7 cellular contexts compared by ENCODE assay signal in the genomic region with DNA sequence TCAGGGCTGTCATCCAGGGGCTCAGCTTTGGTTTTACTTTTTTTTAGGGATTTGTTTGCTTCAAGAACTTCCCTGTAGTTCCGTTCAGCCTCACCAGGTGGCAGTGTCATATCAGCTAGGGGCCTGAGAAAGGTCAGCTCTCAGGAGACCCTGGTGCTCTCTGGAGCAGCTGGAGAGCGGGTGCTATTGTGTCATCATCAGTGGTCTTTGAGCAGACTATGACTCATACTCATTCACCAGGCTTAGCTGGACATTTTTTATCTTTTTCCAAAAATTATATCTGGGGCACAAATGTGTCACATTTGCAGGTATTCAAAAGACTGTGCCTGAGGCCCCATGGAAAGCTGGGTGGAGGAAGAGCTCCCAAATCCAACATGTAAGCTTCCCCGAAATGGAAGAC. TPM values are rescaled to one million over a fixed set of nuclear protein-coding genes. Genes with fewer than 3 reads are reported as not detected.
DNase-seq lines count a peak whose midpoint lies in the region; ATAC-seq, FAIRE-seq and TF ChIP-seq lines count a peak whose summit lies in the region.

No MANE protein-coding gene starts in this region.

- no peaks in the 10 kb centered on the region for H3K79me2 ChIP-seq in K562 (ENCODE audit: control insufficient read depth, insufficient read depth, low read length)

- peak; percentile 68 for DNase-seq in DMS79 (lab: John Stamatoyannopoulos, UW)
- peak; percentile 65 for DNase-seq in HFF-Myc (ENCODE audit: extremely low read depth, low read depth)
- DNase-seq in NCI-H69 (lab: John Stamatoyannopoulos, UW), result peak; percentile 81
- peak; percentile 57 to 75 (median 64) for DNase-seq in K562 (ENCODE audit: extremely low read depth in 1 of 4, low spot score in 3 of 4)
- peak; percentile 54 for DNase-seq in kidney epithelial cell (ENCODE audit: low read depth)
- peak; percentile 86 to 91 for DNase-seq in thyroid gland
- DNase-seq in ovary, result no peak

- BruUV-seq in K562 (replicated peaks; lab: Mats Ljungman, UMichigan), result no TSS peak

- peak; percentile 86 for ATAC-seq in K562

- intact Hi-C loops in K562 (cut with micrococcal nuclease), result loop anchor here (1.0 kb wide), 1 partner anchor 84 kb away; no protein-coding TSS in a partner anchor
- intact Hi-C loops in thyroid gland (cut with DNase I), result loop anchor here (5.0 kb wide), 1 partner anchor 86 kb away; no protein-coding TSS in a partner anchor
- intact Hi-C loops in ovary (cut with DNase I), result no loop called here

- H3K4me3 ChIP-seq in HFF-Myc (replicated peaks; ENCODE audit: low read depth, low read length), result no peak overlapping the region
- no peak overlapping the region for H3K4me3 ChIP-seq in K562
- H3K4me3 ChIP-seq in kidney epithelial cell (ENCODE audit: low read depth, low read length), result no peak overlapping the region
- H3K4me3 ChIP-seq in thyroid gland (replicated peaks in 1 of 3), result no peak overlapping the region
- no peak overlapping the region for H3K4me3 ChIP-seq in ovary

- H3K9ac ChIP-seq in K562 (ENCODE audit: insufficient read depth in 1 of 2, low read depth in 2 of 2, low read length in 2 of 2), result no peak overlapping the region

- CTCF ChIA-PET in K562 (lab: Yijun Ruan, JAX; ENCODE audit: low intra/inter-chr PET ratio), result interaction anchor here (2.0 kb wide), 1 partner anchor 83 kb away, joined by 6 read pairs; no protein-coding TSS in a partner anchor

- H4K20me1 ChIP-seq in K562 (replicated peaks; ENCODE audit: control insufficient read depth, insufficient read depth, low read length), result no peaks in the 10 kb centered on the region

- in situ Hi-C loops in K562 (cut with MboI), result no loop called here

- H3K4me1 ChIP-seq in K562 (replicated peaks in 1 of 2; ENCODE audit: control insufficient read depth in 2 of 2, insufficient read depth in 2 of 2, low read length in 2 of 2) (no peaks in the 10 kb centered on the region), thyroid gland (peaks cover 10 to 30% of the 10 kb centered on the region in 2 donors), ovary (ENCODE audit: insufficient read depth) (no peaks in the 10 kb centered on the region)

- FAIRE-seq in K562 (lab: Jason Lieb, UNC), result peak; percentile 83

- TF ChIP-seq CTCF in HFF-Myc (IDR thresholded peaks at IDR 0.05; ENCODE audit: low read depth, low read length, missing control alignments) (peak; percentile 89), K562 (IDR thresholded peaks at IDR 0.05 in 2 of 3, conservative IDR thresholded peaks at IDR 0.05 in 1 of 3; ENCODE audit: insufficient read depth in 2 of 3, low read depth in 1 of 3, low read length in 3 of 3) (peak; percentile 78 to 89 (median 87)), kidney epithelial cell (IDR thresholded peaks at IDR 0.05; ENCODE audit: insufficient read depth, low read length, poor library complexity, severe bottlenecking) (peak; percentile 88), thyroid gland (IDR thresholded peaks at IDR 0.05) (peak; percentile 56 to 96 (median 84)), ovary (IDR thresholded peaks at IDR 0.05) (no peak)

- H3K36me3 ChIP-seq in K562 (ENCODE audit: control insufficient read depth, insufficient read depth, low read length) (no peaks in the 10 kb centered on the region), kidney epithelial cell (ENCODE audit: control insufficient read depth, insufficient read depth, low read length) (no peaks in the 10 kb centered on the region), thyroid gland (no peaks in the 10 kb centered on the region), ovary (no peaks in the 10 kb centered on the region)

- no peaks in the 10 kb centered on the region for H3K9me1 ChIP-seq in K562 (ENCODE audit: control insufficient read depth, insufficient read depth, low read length)

- peak; percentile 41 to 74 for TF ChIP-seq RAD21 in K562 (CRISPR knock-in tag; conservative IDR thresholded peaks at IDR 0.05 in 1 of 2, IDR thresholded peaks at IDR 0.05 in 1 of 2)

- H3K27me3 ChIP-seq in K562 (ENCODE audit: control insufficient read depth in 2 of 2, insufficient read depth in 2 of 2, low read length in 2 of 2), result peaks cover 0 to 8% of the 10 kb centered on the region in 2 experiments; a peak in 3 of 5 replicates
- H3K27me3 ChIP-seq in kidney epithelial cell (ENCODE audit: control insufficient read depth, insufficient read depth, low read length), result no peaks in the 10 kb centered on the region
- H3K27me3 ChIP-seq in thyroid gland, result no peaks in the 10 kb centered on the region
- H3K27me3 ChIP-seq in ovary, result no peaks in the 10 kb centered on the region

- WGBS in K562 (ENCODE audit: insufficient coverage, low coverage, missing lambda C conversion rate), result 0% methylated on average over 3 of the region's 3 CpGs
- 53 to 57% methylated on average over 3 of the region's 3 CpGs for WGBS in thyroid gland, 2 donors
- 52 to 54% (median 54%) methylated on average over 3 of the region's 3 CpGs for WGBS in ovary, 3 donors

- H3K27ac ChIP-seq in K562 (ENCODE audit: extremely low read depth, low read depth, low read length), result no peak overlapping the region
- H3K27ac ChIP-seq in thyroid gland, result peak overlapping the region; percentile 54 to 67 (median 56)
- no peak overlapping the region for H3K27ac ChIP-seq in ovary

- TF ChIP-seq POLR2A in K562 (conservative IDR thresholded peaks at IDR 0.05) (no peak), thyroid gland (IDR thresholded peaks at IDR 0.05) (no peak), ovary (IDR thresholded peaks at IDR 0.05) (no peak)

- no peak overlapping the region for H3K4me2 ChIP-seq in K562 (ENCODE audit: insufficient read depth, low read length)

- POLR2A ChIA-PET in K562 (lab: Yijun Ruan, JAX), result interaction anchor here (0.6 to 1.0 kb wide), 4 partner anchors 10 to 153 kb away, joined by 3 to 6 read pairs (median 4); no protein-coding TSS in a partner anchor

- H2AFZ ChIP-seq in K562 (ENCODE audit: low read depth, low read length), result no peak overlapping the region

- no peak for TF ChIP-seq EP300 in K562 (IDR thresholded peaks at IDR 0.05; ENCODE audit: low read length)
- TF ChIP-seq EP300 in ovary (IDR thresholded peaks at IDR 0.05), result no peak

- H3K9me3 ChIP-seq in K562 (replicated peaks; ENCODE audit: control insufficient read depth, insufficient read depth, low read depth, low read length), result no peaks in the 10 kb centered on the region
- no peaks in the 10 kb centered on the region for H3K9me3 ChIP-seq in thyroid gland
- H3K9me3 ChIP-seq in ovary, result peaks cover 0 to 12% of the 10 kb centered on the region in 2 donors

TF ChIP-seq in K562, 482 proteins besides CTCF, POLR2A, EP300 and RAD21 (continues in another document):
- no peak for TF ChIP-seq FOXK1 (CRISPR knock-in tag; IDR thresholded peaks at IDR 0.05; ENCODE audit: borderline replicate concordance)
- no peak for TF ChIP-seq ZFP36 (IDR thresholded peaks at IDR 0.05; ENCODE audit: low read depth, low read length, partially characterized antibody)
- TF ChIP-seq PTTG1 (tag; IDR thresholded peaks at IDR 0.05; ENCODE audit: low read depth), result no peak
- no peak for TF ChIP-seq PHF20 (IDR thresholded peaks at IDR 0.05; ENCODE audit: partially characterized antibody)

RNA-seq across cellular contexts. Expression of a gene that starts 24.4 kb away (rescaled TPM):
- total RNA-seq in K562 (2011; cell fraction: chromatin; rRNA removed; ENCODE audit: low replicate concordance), result 0.37 TPM in 1 of 2 replicates, not detected in the other
- not detected in 2 replicates for total RNA-seq in K562 (2011; cell fraction: nucleolus; rRNA removed)
- total RNA-seq in K562 (2011; cell fraction: nucleoplasm; rRNA removed), result not detected in 2 replicates
- total RNA-seq in K562 (2014; rRNA removed) (0.08 TPM in 1 of 2 replicates, not detected in the other), K562 (2014; rRNA removed; fragmentation: Illumina TruSeq; extraction: Trizol) (0.07 and 0.10 TPM in 2 replicates), K562 (2015; rRNA removed; fragmentation: Illumina TruSeq; extraction: Trizol) (not detected in 2 replicates), K562 (2021) (0.13 and 0.29 TPM in 2 replicates), kidney epithelial cell (6.7 and 9.1 TPM in 2 replicates), thyroid gland (10 to 100 TPM in 2 of 4 donors, 1 to 10 TPM in 2; 6.7 to 10.5 (median 9.9) TPM), ovary (1 to 10 TPM; 3.0 to 8.2 (median 5.8) TPM)
- polyA plus RNA-seq in K562 (2011; rRNA removed) (not detected in 2 replicates), K562 (2014; fragmentation: Illumina TruSeq; extraction: Trizol) (not detected in 2 replicates), K562 (2014; fragmentation: Nextera tagmentation; extraction: Ambion mirVana) (not detected), K562 (2014; rRNA removed) (0.09 TPM in 1 of 2 replicates, not detected in the other), ovary (1 to 10 TPM in 1 of 2 donors, under 1 TPM in 1; 0.63 to 1.6 TPM)
- polyA plus RNA-seq in K562 (2011; cell fraction: cytosol; rRNA removed), result not detected in 2 replicates
- not detected in 2 replicates for polyA plus RNA-seq in K562 (2011; cell fraction: nucleus; rRNA removed)
- not detected in 2 replicates for polyA plus RNA-seq in K562 (2012)
- polyA minus RNA-seq in K562 (2011; rRNA and poly(A)+ RNA removed), result not detected in 2 replicates
- not detected in 2 replicates for polyA minus RNA-seq in K562 (2011; cell fraction: cytosol; rRNA and poly(A)+ RNA removed)
- polyA minus RNA-seq in K562 (2011; cell fraction: nucleus; rRNA and poly(A)+ RNA removed), result not detected in 2 replicates

RNA-seq across cellular contexts. Expression of a gene that starts 42.5 kb away (rescaled TPM):
- not detected in 2 replicates for total RNA-seq in K562 (2011; cell fraction: chromatin; rRNA removed; ENCODE audit: low replicate concordance)
- not detected in 2 replicates for total RNA-seq in K562 (2011; cell fraction: nucleolus; rRNA removed)
- total RNA-seq in K562 (2011; cell fraction: nucleoplasm; rRNA removed), result not detected in 2 replicates
- not detected in 2 replicates for total RNA-seq in K562 (2014; rRNA removed)
- total RNA-seq in K562 (2014; rRNA removed; fragmentation: Illumina TruSeq; extraction: Trizol), result not detected in 2 replicates
- total RNA-seq in K562 (2015; rRNA removed; fragmentation: Illumina TruSeq; extraction: Trizol), result not detected in 2 replicates
- 0.07 TPM in 1 of 2 replicates, not detected in the other for total RNA-seq in K562 (2021)
- polyA plus RNA-seq in K562 (2011; rRNA removed), result not detected in 2 replicates
- not detected in 2 replicates for polyA plus RNA-seq in K562 (2011; cell fraction: cytosol; rRNA removed)
- not detected in 2 replicates for polyA plus RNA-seq in K562 (2011; cell fraction: nucleus; rRNA removed)
- polyA plus RNA-seq in K562 (2012), result not detected in 2 replicates
- polyA plus RNA-seq in K562 (2014; fragmentation: Illumina TruSeq; extraction: Trizol), result not detected in 2 replicates
- polyA plus RNA-seq in K562 (2014; fragmentation: Nextera tagmentation; extraction: Ambion mirVana), result not detected
- polyA plus RNA-seq in K562 (2014; rRNA removed), result not detected in 2 replicates
- polyA minus RNA-seq in K562 (2011; rRNA and poly(A)+ RNA removed), result not detected in 2 replicates
- polyA minus RNA-seq in K562 (2011; cell fraction: cytosol; rRNA and poly(A)+ RNA removed), result not detected in 2 replicates
- polyA minus RNA-seq in K562 (2011; cell fraction: nucleus; rRNA and poly(A)+ RNA removed), result under 0.01 TPM in 1 of 2 replicates, not detected in the other
- 2.3 and 3.4 TPM in 2 replicates for total RNA-seq in kidney epithelial cell
- total RNA-seq in thyroid gland, result 10 to 100 TPM; 16.7 to 24.3 (median 22.0) TPM
- total RNA-seq in ovary, result 1 to 10 TPM in 6 of 7 donors, under 1 TPM in 1; 0.99 to 5.1 (median 3.8) TPM
- under 1 TPM; 0.37 to 0.53 TPM for polyA plus RNA-seq in ovary

Comparison
In these comparisons a context has a peak if more than half of its experiments do, and no peak if none do; other contexts are left out.
1. DNase-seq: peak in DMS79 (single experiment), HFF-Myc (single experiment), NCI-H69 (single experiment), K562 (4 of 4), kidney epithelial cell (single experiment) and thyroid gland (2 of 2); none in ovary (0 of 5).
2. CTCF ChIP-seq: peak in HFF-Myc (single experiment), K562 (3 of 3), kidney epithelial cell (single experiment) and thyroid gland (6 of 6); none in ovary (0 of 3).
3. H3K27ac ChIP-seq: peak in thyroid gland (3 of 3); none in K562 (single experiment) and ovary (0 of 2).
4. intact Hi-C loops: an anchor here in K562 (1.0 kb wide) and thyroid gland (5.0 kb wide); none called in ovary.